In the genomic region with DNA sequence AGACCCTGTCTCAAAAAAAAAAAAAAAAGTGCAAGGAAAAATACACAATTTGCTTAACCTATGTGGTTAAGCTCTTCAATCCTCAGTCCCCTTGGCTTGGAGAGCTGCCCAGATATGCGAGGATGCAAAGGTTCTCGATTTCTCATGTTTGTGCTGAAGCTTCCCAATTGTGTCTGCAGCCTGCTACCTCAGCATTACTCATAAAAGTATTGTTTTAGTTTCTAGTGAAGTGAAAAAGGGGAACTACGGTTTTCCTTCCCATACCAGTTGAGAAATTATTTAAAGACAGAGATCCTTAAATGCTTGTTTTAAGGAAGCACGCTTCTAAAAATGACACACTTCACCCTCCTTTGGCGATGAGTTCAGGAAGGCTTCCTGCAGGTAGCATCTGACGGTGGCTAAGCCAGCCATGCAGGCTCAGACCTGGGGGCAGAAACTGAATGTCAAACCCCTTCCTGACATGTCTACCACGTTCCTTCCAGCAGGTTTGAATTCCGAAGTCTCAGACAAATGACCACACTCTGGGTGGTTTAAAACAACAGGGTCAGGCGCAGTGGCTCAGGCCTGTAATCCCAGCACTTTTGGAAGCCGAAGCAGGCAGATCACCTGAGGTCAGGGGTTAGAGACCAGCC, we compare ENCODE assay signal across 9 cellular contexts. TPM values are rescaled to one million over a fixed set of nuclear protein-coding genes. Genes with fewer than 3 reads are reported as not detected.
DNase-seq lines count a peak whose midpoint lies in the region; ATAC-seq lines count a peak whose summit lies in the region.
"Had no signal": no experiment of that assay in that cellular context is flagged by ENCODE, and none has a peak within 500 bp of the region (broad histone marks: within the 10 kb centered on the region; RNA-seq: fewer than 3 reads in every experiment).

No MANE protein-coding gene starts in this region.

- H3K27ac Mint-ChIP-seq in activated T-cell treated with anti-CD3 and anti-CD28 coated beads, Interleukin-2, amount 50 U/mL, for 24 hours: peak overlapping the region; percentile 42
- peak overlapping the region; percentile 95 for H3K27ac Mint-ChIP-seq in dendritic cell treated with granulocyte-macrophage colony-stimulating factor and Interleukin-4, amounts not matched to agents 40 ng/mL and 50 ng/mL, for 4 days
- H3K27ac Mint-ChIP-seq in activated CD8-positive, alpha-beta memory T cell treated with anti-CD3 and anti-CD28 coated beads, Interleukin-2, amount 10 ng/mL, durations not matched to agents 7 days and 5 days: no peak overlapping the region

- no peaks in the 10 kb centered on the region for H3K27me3 Mint-ChIP-seq in activated T-cell treated with anti-CD3 and anti-CD28 coated beads, Interleukin-2, amount 50 U/mL, for 24 hours
- H3K27me3 Mint-ChIP-seq in activated T-cell treated with anti-CD3 and anti-CD28 coated beads, Interleukin-2, amount 50 U/mL, for 4 hours (ENCODE audit: low read depth): no peaks in the 10 kb centered on the region
- H3K27me3 Mint-ChIP-seq in dendritic cell treated with granulocyte-macrophage colony-stimulating factor and Interleukin-4, amounts not matched to agents 40 ng/mL and 50 ng/mL, for 4 days: no peaks in the 10 kb centered on the region
- no peaks in the 10 kb centered on the region for H3K27me3 Mint-ChIP-seq in activated CD8-positive, alpha-beta memory T cell treated with anti-CD3 and anti-CD28 coated beads, Interleukin-2, amount 10 ng/mL, durations not matched to agents 7 days and 5 days

- H3K36me3 Mint-ChIP-seq in activated T-cell treated with anti-CD3 and anti-CD28 coated beads, Interleukin-2, amount 50 U/mL, for 24 hours (ENCODE audit: low read depth): peaks cover 5% of the 10 kb centered on the region
- peaks cover 2% of the 10 kb centered on the region for H3K36me3 Mint-ChIP-seq in activated T-cell treated with anti-CD3 and anti-CD28 coated beads, Interleukin-2, amount 50 U/mL, for 4 hours (ENCODE audit: insufficient read depth)
- H3K36me3 Mint-ChIP-seq in dendritic cell treated with granulocyte-macrophage colony-stimulating factor and Interleukin-4, amounts not matched to agents 40 ng/mL and 50 ng/mL, for 4 days (ENCODE audit: low read depth): peaks cover 32% of the 10 kb centered on the region
- H3K36me3 Mint-ChIP-seq in activated CD8-positive, alpha-beta memory T cell treated with anti-CD3 and anti-CD28 coated beads, Interleukin-2, amount 10 ng/mL, durations not matched to agents 7 days and 5 days: peaks cover 8% of the 10 kb centered on the region

- intact Hi-C loops in dendritic cell treated with granulocyte-macrophage colony-stimulating factor and Interleukin-4, amounts not matched to agents 40 ng/mL and 50 ng/mL, for 4 days (cut with micrococcal nuclease): loop anchor here (5.0 kb wide), 1 partner anchor 63 kb away; no protein-coding TSS in a partner anchor

- CTCF ChIA-PET in activated CD8-positive, alpha-beta memory T cell treated with anti-CD3 and anti-CD28 coated beads, Interleukin-2, amount 10 ng/mL, durations not matched to agents 7 days and 5 days (lab: Charles Lee): no interaction called here

- DNase-seq in activated T-cell treated with anti-CD3 and anti-CD28 coated beads, Interleukin-2, amount 50 U/mL, for 24 hours: no peak
- DNase-seq in activated T-cell treated with anti-CD3 and anti-CD28 coated beads, Interleukin-2, amount 50 U/mL, for 4 hours: no peak
- DNase-seq in LHCN-M2 (ENCODE audit: low read depth) (peak; percentile 69), stromal cell of bone marrow (ENCODE audit: low read depth) (peak; percentile 44)
- no peak for DNase-seq in activated CD8-positive, alpha-beta memory T cell treated with anti-CD3 and anti-CD28 coated beads, Interleukin-2, amount 10 ng/mL, durations not matched to agents 7 days and 5 days
- no peak for DNase-seq in activated CD8-positive, alpha-beta memory T cell treated with anti-CD3 and anti-CD28 coated beads for 24 hours
- DNase-seq: NCI-H82 had no signal

- peaks cover 58% of the 10 kb centered on the region for H3K4me1 Mint-ChIP-seq in activated T-cell treated with anti-CD3 and anti-CD28 coated beads, Interleukin-2, amount 50 U/mL, for 24 hours (ENCODE audit: low read depth)
- peaks cover 40% of the 10 kb centered on the region for H3K4me1 Mint-ChIP-seq in activated T-cell treated with anti-CD3 and anti-CD28 coated beads, Interleukin-2, amount 50 U/mL, for 4 hours (ENCODE audit: low read depth)
- peaks cover 67% of the 10 kb centered on the region for H3K4me1 Mint-ChIP-seq in dendritic cell treated with granulocyte-macrophage colony-stimulating factor and Interleukin-4, amounts not matched to agents 40 ng/mL and 50 ng/mL, for 4 days (ENCODE audit: low read depth)
- peaks cover 35% of the 10 kb centered on the region for H3K4me1 Mint-ChIP-seq in activated CD8-positive, alpha-beta memory T cell treated with anti-CD3 and anti-CD28 coated beads, Interleukin-2, amount 10 ng/mL, durations not matched to agents 7 days and 5 days

- H3K9me3 Mint-ChIP-seq in activated T-cell treated with anti-CD3 and anti-CD28 coated beads, Interleukin-2, amount 50 U/mL, for 24 hours: peaks cover 10% of the 10 kb centered on the region
- H3K9me3 Mint-ChIP-seq in activated T-cell treated with anti-CD3 and anti-CD28 coated beads, Interleukin-2, amount 50 U/mL, for 4 hours: peaks cover 5% of the 10 kb centered on the region
- peaks cover 10% of the 10 kb centered on the region for H3K9me3 Mint-ChIP-seq in dendritic cell treated with granulocyte-macrophage colony-stimulating factor and Interleukin-4, amounts not matched to agents 40 ng/mL and 50 ng/mL, for 4 days
- H3K9me3 Mint-ChIP-seq in activated CD8-positive, alpha-beta memory T cell treated with anti-CD3 and anti-CD28 coated beads, Interleukin-2, amount 10 ng/mL, durations not matched to agents 7 days and 5 days (ENCODE audit: low read depth): peaks cover 2% of the 10 kb centered on the region

- no peak for ATAC-seq in activated T-cell treated with anti-CD3 and anti-CD28 coated beads, Interleukin-2, amount 50 U/mL, for 4 hours
- no peak for ATAC-seq in GM21737 (IDR thresholded peaks at IDR 0.05; ENCODE audit: unreplicated experiment)
- ATAC-seq in activated CD8-positive, alpha-beta memory T cell treated with anti-CD3 and anti-CD28 coated beads, Interleukin-2, amount 10 ng/mL, durations not matched to agents 7 days and 5 days: no peak

- peak overlapping the region; percentile 28 for H3K4me3 Mint-ChIP-seq in activated T-cell treated with anti-CD3 and anti-CD28 coated beads, Interleukin-2, amount 50 U/mL, for 24 hours
- H3K4me3 Mint-ChIP-seq in activated T-cell treated with anti-CD3 and anti-CD28 coated beads, Interleukin-2, amount 50 U/mL, for 4 hours: no peak overlapping the region
- H3K4me3 Mint-ChIP-seq in dendritic cell treated with granulocyte-macrophage colony-stimulating factor and Interleukin-4, amounts not matched to agents 40 ng/mL and 50 ng/mL, for 4 days: peak overlapping the region; percentile 39
- no peak overlapping the region for H3K4me3 Mint-ChIP-seq in activated CD8-positive, alpha-beta memory T cell treated with anti-CD3 and anti-CD28 coated beads, Interleukin-2, amount 10 ng/mL, durations not matched to agents 7 days and 5 days

RNA-seq across cellular contexts. Expression of a gene that starts 47.9 kb away (rescaled TPM):
- total RNA-seq in activated T-cell treated with anti-CD3 and anti-CD28 coated beads, Interleukin-2, amount 50 U/mL, for 4 hours: 1 to 10 TPM in 2 of 3 donors, under 1 TPM in 1; 0.94 to 1.8 (median 1.1) TPM
- total RNA-seq in LHCN-M2 (2014; rRNA removed): 0.06 and 0.13 TPM in 2 replicates
- polyA plus RNA-seq in LHCN-M2 (2012): 0.06 TPM
- total RNA-seq in activated CD8-positive, alpha-beta memory T cell treated with anti-CD3 and anti-CD28 coated beads, Interleukin-2, amount 10 ng/mL, durations not matched to agents 7 days and 5 days: not detected

Comparison
In these comparisons a context has a peak if more than half of its experiments do, and no peak if none do; other contexts are left out.
1. H3K4me3 Mint-ChIP-seq: peak in activated T-cell treated with anti-CD3 and anti-CD28 coated beads, Interleukin-2, amount 50 U/mL, for 24 hours (single experiment) and dendritic cell treated with granulocyte-macrophage colony-stimulating factor and Interleukin-4, amounts not matched to agents 40 ng/mL and 50 ng/mL, for 4 days (single experiment); none in activated T-cell treated with anti-CD3 and anti-CD28 coated beads, Interleukin-2, amount 50 U/mL, for 4 hours (single experiment) and activated CD8-positive, alpha-beta memory T cell treated with anti-CD3 and anti-CD28 coated beads, Interleukin-2, amount 10 ng/mL, durations not matched to agents 7 days and 5 days (single experiment).
2. DNase-seq: peak in LHCN-M2 (single experiment) and stromal cell of bone marrow (single experiment); none in activated T-cell treated with anti-CD3 and anti-CD28 coated beads, Interleukin-2, amount 50 U/mL, for 24 hours (single experiment), activated T-cell treated with anti-CD3 and anti-CD28 coated beads, Interleukin-2, amount 50 U/mL, for 4 hours (single experiment), activated CD8-positive, alpha-beta memory T cell treated with anti-CD3 and anti-CD28 coated beads, Interleukin-2, amount 10 ng/mL, durations not matched to agents 7 days and 5 days (single experiment) and activated CD8-positive, alpha-beta memory T cell treated with anti-CD3 and anti-CD28 coated beads for 24 hours (single experiment).